3 cellular contexts compared by ENCODE assay signal in genomic region chr16:46848768-46849764, GRCh38.
TF ChIP-seq lines count a peak whose summit lies in the region.

No MANE protein-coding gene starts in this region.

TF ChIP-seq in A549, 52 proteins besides CTCF, POLR2A, EP300 and RAD21:
- TF ChIP-seq ZC3H11A (IDR thresholded peaks at IDR 0.05) (peak; percentile 81), HOXB5 (CRISPR knock-in tag; IDR thresholded peaks at IDR 0.05) (no peak), RNF2 (IDR thresholded peaks at IDR 0.05; ENCODE audit: borderline replicate concordance, low read depth) (no peak), FOSB (CRISPR knock-in tag; IDR thresholded peaks at IDR 0.05) (no peak), JUN (IDR thresholded peaks at IDR 0.05) (no peak), KDM1A (IDR thresholded peaks at IDR 0.05; ENCODE audit: low read depth) (no peak), TP53 (CRISPR knock-in tag; IDR thresholded peaks at IDR 0.05) (no peak)

TF ChIP-seq in IMR-90, 13 proteins besides CTCF, POLR2A, EP300 and RAD21:
- TF ChIP-seq BHLHE40 (IDR thresholded peaks at IDR 0.05; ENCODE audit: low read depth, low read length) (no peak), RCOR1 (IDR thresholded peaks at IDR 0.05; ENCODE audit: insufficient replicate concordance, low read length) (no peak), FOS (IDR thresholded peaks at IDR 0.05; ENCODE audit: low read depth, low read length) (no peak), MAZ (IDR thresholded peaks at IDR 0.05; ENCODE audit: borderline replicate concordance, low read depth, low read length) (no peak), CHD1 (IDR thresholded peaks at IDR 0.05; ENCODE audit: low read depth, low read length) (no peak), NFE2L2 (IDR thresholded peaks at IDR 0.05; ENCODE audit: low read depth, low read length) (no peak), MAFK (IDR thresholded peaks at IDR 0.05; ENCODE audit: low read depth, low read length) (no peak), MXI1 (IDR thresholded peaks at IDR 0.05; ENCODE audit: borderline replicate concordance, low read depth, low read length) (no peak), RFX5 (IDR thresholded peaks at IDR 0.05; ENCODE audit: low read depth, low read length) (no peak), CEBPB (IDR thresholded peaks at IDR 0.05; ENCODE audit: low read depth, low read length) (no peak), USF2 (IDR thresholded peaks at IDR 0.05; ENCODE audit: low read depth, low read length) (no peak), SMC3 (IDR thresholded peaks at IDR 0.05; ENCODE audit: low read depth, low read length) (no peak)
TF ChIP-seq in IMR-90: peak in this region for 0.

TF ChIP-seq in WTC11, 78 proteins besides CTCF, POLR2A, EP300 and RAD21:
- TF ChIP-seq TCF7 (CRISPR knock-in tag; IDR thresholded peaks at IDR 0.05; ENCODE audit: low read depth) (no peak), MLX (CRISPR knock-in tag; IDR thresholded peaks at IDR 0.05) (no peak), NR3C1 (CRISPR knock-in tag; conservative IDR thresholded peaks at IDR 0.05; ENCODE audit: low read depth) (no peak), ZNF512 (CRISPR knock-in tag; IDR thresholded peaks at IDR 0.05; ENCODE audit: borderline replicate concordance) (no peak), CDX4 (CRISPR knock-in tag; IDR thresholded peaks at IDR 0.05; ENCODE audit: borderline replicate concordance) (no peak), AR (CRISPR knock-in tag; IDR thresholded peaks at IDR 0.05) (no peak), NFYB (CRISPR knock-in tag; conservative IDR thresholded peaks at IDR 0.05; ENCODE audit: low read depth) (no peak), ZBTB21 (CRISPR knock-in tag; IDR thresholded peaks at IDR 0.05; ENCODE audit: borderline replicate concordance) (no peak), GABPB1 (CRISPR knock-in tag; IDR thresholded peaks at IDR 0.05) (no peak), ATF6 (CRISPR knock-in tag; IDR thresholded peaks at IDR 0.05) (no peak), NFE2L1 (CRISPR knock-in tag; IDR thresholded peaks at IDR 0.05) (no peak), ZNF317 (CRISPR knock-in tag; IDR thresholded peaks at IDR 0.05; ENCODE audit: borderline replicate concordance, low read depth) (no peak), ZNF532 (CRISPR knock-in tag; IDR thresholded peaks at IDR 0.05; ENCODE audit: borderline replicate concordance) (no peak)
